9 cellular contexts compared by ENCODE assay signal in genomic region chr3:4711680-4711992, GRCh38.
A peak's percentile ranks its signal among the peaks of the same experiment; 100 is the strongest.
DNase-seq lines count a peak whose midpoint lies in the region; ATAC-seq and TF ChIP-seq lines count a peak whose summit lies in the region.
"Had no signal": no experiment of that assay in that cellular context is flagged by ENCODE, and none has a peak within 500 bp of the region (broad histone marks: within the 10 kb centered on the region; RNA-seq: fewer than 3 reads in every experiment).

No MANE protein-coding gene starts in this region.

- no peak for DNase-seq in activated CD8-positive, alpha-beta T cell treated with anti-CD3 and anti-CD28 coated beads for 36 hours
- no peak for DNase-seq in osteoblast (ENCODE audit: insufficient read length, low spot score, missing footprints)
- no peak for DNase-seq in T1000 (lab: John Stamatoyannopoulos, UW)
- DNase-seq in heart right ventricle, result no peak
- no peak for DNase-seq in HT-29 (ENCODE audit: low spot score)

- H3K4me3 Mint-ChIP-seq in activated CD8-positive, alpha-beta T cell treated with anti-CD3 and anti-CD28 coated beads for 36 hours, result no peak overlapping the region
- H3K4me3 Mint-ChIP-seq: neural crest cell had no signal

- H3K9me3 ChIP-seq in osteoblast (ENCODE audit: low read depth, low read length), result no peaks in the 10 kb centered on the region
- no peaks in the 10 kb centered on the region for H3K9me3 ChIP-seq in heart right ventricle

- no peaks in the 10 kb centered on the region for H4K20me1 ChIP-seq in osteoblast (ENCODE audit: insufficient read depth, low read length)

- H3K4me1 Mint-ChIP-seq in activated CD8-positive, alpha-beta T cell treated with anti-CD3 and anti-CD28 coated beads for 36 hours (ENCODE audit: low read depth), result peaks cover 11% of the 10 kb centered on the region

- H3K4me1 ChIP-seq in osteoblast (ENCODE audit: insufficient read depth, low read length) (peaks cover 12% of the 10 kb centered on the region), heart right ventricle (peaks cover 0 to 26% (median 5%) of the 10 kb centered on the region in 9 donors)

- TF ChIP-seq CTCF in activated CD8-positive, alpha-beta T cell treated with anti-CD3 and anti-CD28 coated beads for 36 hours (IDR thresholded peaks at IDR 0.05), result peak; percentile 46
- no peak for TF ChIP-seq CTCF in osteoblast (IDR thresholded peaks at IDR 0.05; ENCODE audit: extremely low read depth, low read depth, low read length)
- peak in 1 of 9 donors; percentile 0 for TF ChIP-seq CTCF in heart right ventricle (IDR thresholded peaks at IDR 0.05)

- CTCF ChIA-PET in activated CD8-positive, alpha-beta T cell treated with anti-CD3 and anti-CD28 coated beads for 36 hours (lab: Charles Lee), result interaction anchor here (0.5 to 4.0 kb wide), 103 partner anchors 9 to 744 kb away, joined by 3 to 153 read pairs (median 5); partner anchors contain the start of gene BHLHE40

- POLR2A ChIA-PET in activated CD8-positive, alpha-beta T cell treated with anti-CD3 and anti-CD28 coated beads for 36 hours (lab: Charles Lee), result interaction anchor here (0.7 to 2.2 kb wide), 8 partner anchors 15 to 340 kb away, joined by 3 to 11 read pairs (median 4); no protein-coding TSS in a partner anchor

- H3K27ac Mint-ChIP-seq in activated CD8-positive, alpha-beta T cell treated with anti-CD3 and anti-CD28 coated beads for 36 hours, result peak overlapping the region; percentile 16

- intact Hi-C loops in activated CD8-positive, alpha-beta T cell treated with anti-CD3 and anti-CD28 coated beads for 36 hours (cut with micrococcal nuclease), result loop anchor here (1.0 kb wide), 1 partner anchor 347 kb away; no protein-coding TSS in a partner anchor
- intact Hi-C loops in heart right ventricle (cut with DNase I), result loop anchor here in 8 of 10 donors (1.0 to 10.0 kb wide), 10 partner anchors 54 to 473 kb away; partner anchors contain the start of genes BHLHE40 (in 1 of the 8) and EDEM1 (in 1 of the 8)

- H2AFZ ChIP-seq in osteoblast (ENCODE audit: low read length), result no peak overlapping the region

- no peaks in the 10 kb centered on the region for H3K79me2 ChIP-seq in osteoblast (ENCODE audit: insufficient read depth, low read length)

- peak; percentile 15 for ATAC-seq in GM19035 (IDR thresholded peaks at IDR 0.05; ENCODE audit: unreplicated experiment)
- ATAC-seq in HG02763 (IDR thresholded peaks at IDR 0.05; ENCODE audit: unreplicated experiment), result peak; percentile 13
- ATAC-seq in activated CD8-positive, alpha-beta T cell treated with anti-CD3 and anti-CD28 coated beads for 36 hours, result no peak
- ATAC-seq in GM18519 (IDR thresholded peaks at IDR 0.05; ENCODE audit: low FRiP score, unreplicated experiment), result no peak
- no peak for ATAC-seq in heart right ventricle

- no peaks in the 10 kb centered on the region for H3K27me3 ChIP-seq in osteoblast (ENCODE audit: insufficient read depth, low read length)
- H3K27me3 ChIP-seq in heart right ventricle, result no peaks in the 10 kb centered on the region

- WGBS in heart right ventricle, 2 donors, result 3 to 6% methylated on average over 1 of the region's 1 CpG

- no peaks in the 10 kb centered on the region for H3K27me3 Mint-ChIP-seq in activated CD8-positive, alpha-beta T cell treated with anti-CD3 and anti-CD28 coated beads for 36 hours

- H3K4me2 ChIP-seq in osteoblast (ENCODE audit: insufficient read depth, low read length), result peak overlapping the region; percentile 29

- H3K4me3 ChIP-seq in osteoblast (ENCODE audit: insufficient read depth, low read length), result no peak overlapping the region
- H3K4me3 ChIP-seq in heart right ventricle, result no peak overlapping the region

- peak overlapping the region; percentile 51 for H3K27ac ChIP-seq in osteoblast (ENCODE audit: low read depth, low read length)
- peak overlapping the region in 2 of 10 donors; percentile 28 to 68 for H3K27ac ChIP-seq in heart right ventricle

- H3K36me3 ChIP-seq in osteoblast (ENCODE audit: insufficient read depth, low read length) (no peaks in the 10 kb centered on the region), heart right ventricle (peaks cover 0 to 83% (median 6%) of the 10 kb centered on the region in 9 donors)

- H3K36me3 Mint-ChIP-seq in activated CD8-positive, alpha-beta T cell treated with anti-CD3 and anti-CD28 coated beads for 36 hours (ENCODE audit: low read depth), result peaks cover 45% of the 10 kb centered on the region

- no peaks in the 10 kb centered on the region for H3K9me3 Mint-ChIP-seq in activated CD8-positive, alpha-beta T cell treated with anti-CD3 and anti-CD28 coated beads for 36 hours
- H3K9me3 Mint-ChIP-seq: neural crest cell had no signal

Comparison
In these comparisons a context has a peak if more than half of its experiments do, and no peak if none do; other contexts are left out.
1. ATAC-seq: peak in GM19035 (single experiment) and HG02763 (single experiment); none in activated CD8-positive, alpha-beta T cell treated with anti-CD3 and anti-CD28 coated beads for 36 hours (single experiment), GM18519 (single experiment) and heart right ventricle (0 of 8).